7 cellular contexts compared by ENCODE assay signal in the genomic region with DNA sequence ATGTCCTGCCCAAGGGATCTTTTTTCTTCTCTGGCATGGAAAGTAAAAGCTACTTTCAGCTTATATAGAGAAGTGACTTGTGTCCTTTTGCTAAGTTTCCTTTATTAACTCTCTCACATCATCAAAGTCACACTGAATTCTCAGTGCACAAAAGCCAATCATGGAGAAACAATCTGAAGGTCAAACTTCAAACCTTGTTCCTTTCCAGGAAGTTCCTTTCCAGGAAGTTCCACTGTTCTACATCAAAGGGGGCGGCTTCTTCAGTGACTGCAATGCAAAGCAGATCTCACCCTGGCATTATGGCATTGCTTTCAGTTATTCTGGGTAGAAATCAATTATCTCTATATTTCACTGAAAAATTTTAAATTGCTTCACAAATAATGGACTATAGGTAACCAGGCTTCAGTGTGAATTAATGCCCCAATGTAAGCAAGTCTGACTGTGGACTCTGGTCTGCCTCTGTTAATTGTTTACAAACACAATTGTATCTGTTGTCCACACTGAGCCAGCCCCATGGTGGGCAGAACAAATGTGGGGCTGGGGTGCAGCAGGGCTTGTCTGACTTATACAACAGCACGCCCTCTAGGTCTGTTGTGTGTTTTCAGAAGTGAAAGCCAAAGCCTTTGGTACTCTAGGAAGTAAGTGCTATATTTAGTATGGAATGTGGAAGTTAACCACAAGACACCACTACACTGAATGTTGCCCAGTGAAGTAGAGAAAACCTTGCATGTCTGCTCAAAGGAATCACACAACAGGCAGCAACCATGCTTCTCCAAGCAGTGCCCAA.
DNase-seq lines count a peak whose midpoint lies in the region; ATAC-seq, FAIRE-seq and TF ChIP-seq lines count a peak whose summit lies in the region.

No MANE protein-coding gene starts in this region.

- H3K27ac ChIP-seq in IMR-90 (ENCODE audit: insufficient read depth, low read length) (no peak overlapping the region), heart left ventricle (peak overlapping the region in 9 of 12 donors; percentile 29 to 76 (median 55)), small intestine (ENCODE audit: low read depth in 1 of 2, low read length in 1 of 2) (peak overlapping the region; percentile 37 to 75)

- POLR2A ChIA-PET in IMR-90 (lab: Charles Lee; ENCODE audit: unreplicated experiment) = no interaction called here

- no peak overlapping the region for H4K8ac ChIP-seq in IMR-90 (ENCODE audit: low read depth in 2 of 2, low read length in 2 of 2)

- no TSS peak for BruUV-seq in IMR-90 (replicated peaks; lab: Mats Ljungman, UMichigan)

- H4K91ac ChIP-seq in IMR-90 (ENCODE audit: insufficient read depth, low read depth, low read length) = no peak overlapping the region

- TF ChIP-seq POLR2A in IMR-90 (IDR thresholded peaks at IDR 0.05; ENCODE audit: low read depth, low read length) = no peak
- TF ChIP-seq POLR2A in heart left ventricle (IDR thresholded peaks at IDR 0.05) = no peak

- no peaks in the 10 kb centered on the region for H3K27me3 ChIP-seq in IMR-90 (ENCODE audit: control insufficient read depth, insufficient read depth, low read length)
- H3K27me3 ChIP-seq in heart left ventricle = no peaks in the 10 kb centered on the region
- H3K27me3 ChIP-seq in small intestine (ENCODE audit: control insufficient read depth in 2 of 2, insufficient read depth in 2 of 2, low read length in 2 of 2) = no peaks in the 10 kb centered on the region

- no peak overlapping the region for H2AFZ ChIP-seq in IMR-90 (replicated peaks; ENCODE audit: low read length, poor library complexity)

- peaks cover 5% of the 10 kb centered on the region for H3K4me1 ChIP-seq in IMR-90 (ENCODE audit: control insufficient read depth, insufficient read depth, low read length)
- peaks cover 5 to 33% (median 16%) of the 10 kb centered on the region in 12 donors for H3K4me1 ChIP-seq in heart left ventricle
- H3K4me1 ChIP-seq in small intestine (ENCODE audit: control insufficient read depth in 2 of 2, insufficient read depth in 1 of 2, low read depth in 1 of 2, low read length in 1 of 2) = peaks cover 0 to 9% of the 10 kb centered on the region in 2 donors

- no peak overlapping the region for H3K18ac ChIP-seq in IMR-90 (ENCODE audit: low read depth, low read length)

- peaks cover 0 to 7% of the 10 kb centered on the region in 2 experiments; a peak in 1 of 4 replicates for H3K79me1 ChIP-seq in IMR-90 (ENCODE audit: low read depth in 1 of 2, low read length in 2 of 2)

- H2BK20ac ChIP-seq in IMR-90 (ENCODE audit: low read depth, low read length) = no peak overlapping the region

- H2BK15ac ChIP-seq in IMR-90 (ENCODE audit: low read depth, low read length) = no peak overlapping the region

- dilution Hi-C loops in IMR-90 (cut with HindIII; ENCODE audit: low sequenced_read_pairs, unreplicated experiment) = no loop called here

- H4K20me1 ChIP-seq in IMR-90 (ENCODE audit: insufficient read depth, low read length) = 0 out of 2 replicates have a peak, but pooled peaks cover 8% of the 10 kb centered on the region

- H3K23ac ChIP-seq in IMR-90 (ENCODE audit: low read depth, low read length) = no peak overlapping the region

- no peak overlapping the region for H2BK120ac ChIP-seq in IMR-90 (ENCODE audit: low read depth, low read length)

- H3K4me3 ChIP-seq in IMR-90 (ENCODE audit: insufficient read depth, low read depth, low read length) (no peak overlapping the region), heart left ventricle (no peak overlapping the region), small intestine (ENCODE audit: low read depth in 1 of 2, low read length in 2 of 2) (no peak overlapping the region)

- H2BK5ac ChIP-seq in IMR-90 (ENCODE audit: low read depth, low read length, poor library complexity, severe bottlenecking) = no peak overlapping the region

- FAIRE-seq in small intestine (lab: Jason Lieb, UNC) = no peak

- no peak overlapping the region for H3K4ac ChIP-seq in IMR-90 (ENCODE audit: low read depth, low read length)

- TF ChIP-seq CTCF in IMR-90 (conservative IDR thresholded peaks at IDR 0.05; ENCODE audit: low read depth, low read length) (peak; percentile 15; the same call in 1 of the 2 replicates), heart left ventricle (IDR thresholded peaks at IDR 0.05) (peak in 2 of 12 donors; percentile 12 to 35), GM10266 (IDR thresholded peaks at IDR 0.05; ENCODE audit: control insufficient read depth, insufficient read depth, low read depth, missing control alignments) (no peak)

- H3K9me3 ChIP-seq in IMR-90 (ENCODE audit: control insufficient read depth, insufficient read depth, low read length) = no peaks in the 10 kb centered on the region
- H3K9me3 ChIP-seq in heart left ventricle = no peaks in the 10 kb centered on the region
- no peaks in the 10 kb centered on the region for H3K9me3 ChIP-seq in small intestine (ENCODE audit: control insufficient read depth, low read depth)

- no peak for TF ChIP-seq RAD21 in IMR-90 (IDR thresholded peaks at IDR 0.05; ENCODE audit: low read length)

- peak; percentile 96 for ATAC-seq in IMR-90 (ENCODE audit: low read depth)
- ATAC-seq in heart left ventricle = peak; percentile 88 to 91 (median 89)
- ATAC-seq in HG02798 (IDR thresholded peaks at IDR 0.05; ENCODE audit: poor library complexity, unreplicated experiment) = no peak

- H2AK5ac ChIP-seq in IMR-90 (ENCODE audit: low read depth, low read length) = peak overlapping the region; percentile 36; the same call in 1 of the 2 replicates

- H2AK9ac ChIP-seq in IMR-90 (replicated peaks; ENCODE audit: low read depth, low read length, poor library complexity) = no peak overlapping the region

- DNase-seq in IMR-90 (peak; percentile 82), UCSD-AML1 (lab: John Stamatoyannopoulos, UW; ENCODE audit: unreplicated experiment) (peak; percentile 21), heart left ventricle (peak in 1 of 5 donors; percentile 27), small intestine (peak; percentile 88), GM10266 (ENCODE audit: extremely low spot score) (no peak)
- no peak for DNase-seq in stimulated activated naive CD4-positive, alpha-beta T cell treated with Interleukin-2 at 50 U/mL for 16 hours (lab: John Stamatoyannopoulos, UW)

- H3K4me2 ChIP-seq in IMR-90 (ENCODE audit: low read depth, low read length) = peak overlapping the region; percentile 70

- H3K9ac ChIP-seq in IMR-90 (ENCODE audit: low read depth, low read length) = no peak overlapping the region

- intact Hi-C loops in IMR-90 (cut with micrococcal nuclease) = no loop called here
- intact Hi-C loops in heart left ventricle (cut with DNase I) = no loop called here

- no CpG with 5 or more reads among the region's 2 CpGs for WGBS in IMR-90 (ENCODE audit: extremely low coverage in 2 of 2, insufficient read length in 1 of 2), 2 experiments
- 46 to 72% (median 67%) methylated on average over 2 of the region's 2 CpGs for WGBS in heart left ventricle, 4 donors
- 20 to 47% (median 40%) methylated on average over 2 of the region's 2 CpGs for WGBS in small intestine, 3 donors

- CTCF ChIA-PET in IMR-90 (lab: Yijun Ruan, JAX) = no interaction called here

- peaks cover 17% of the 10 kb centered on the region; the same call in 1 of the 2 replicates for H3K9me1 ChIP-seq in IMR-90 (ENCODE audit: insufficient read depth, low read length)

- H3K36me3 ChIP-seq in IMR-90 (ENCODE audit: control insufficient read depth, insufficient read depth, low read length) (peaks cover 41% of the 10 kb centered on the region), heart left ventricle (peaks cover 0 to 100% (median 98%) of the 10 kb centered on the region in 9 donors), small intestine (ENCODE audit: control insufficient read depth in 2 of 2, insufficient read depth in 2 of 2, low read length in 2 of 2) (peaks cover 2 to 5% of the 10 kb centered on the region in 2 donors)

- in situ Hi-C loops in IMR-90 (cut with MboI; ENCODE audit: low sequenced_read_pairs) = no loop called here

- no peak overlapping the region for H3K56ac ChIP-seq in IMR-90 (ENCODE audit: extremely low read depth, insufficient read depth, low read length)

- H4K5ac ChIP-seq in IMR-90 (ENCODE audit: low read depth, low read length) = no peak overlapping the region

- H3K14ac ChIP-seq in IMR-90 (replicated peaks; ENCODE audit: low read depth, low read length) = no peak overlapping the region

TF ChIP-seq in IMR-90, 13 proteins besides CTCF, POLR2A, EP300 and RAD21:
- TF ChIP-seq BHLHE40 (IDR thresholded peaks at IDR 0.05; ENCODE audit: low read depth, low read length) (no peak), MAZ (IDR thresholded peaks at IDR 0.05; ENCODE audit: borderline replicate concordance, low read depth, low read length) (no peak), MXI1 (IDR thresholded peaks at IDR 0.05; ENCODE audit: borderline replicate concordance, low read depth, low read length) (peak; percentile 48; the same call in 1 of the 2 replicates), RCOR1 (IDR thresholded peaks at IDR 0.05; ENCODE audit: insufficient replicate concordance, low read length) (no peak), CHD1 (IDR thresholded peaks at IDR 0.05; ENCODE audit: low read depth, low read length) (no peak), FOS (IDR thresholded peaks at IDR 0.05; ENCODE audit: low read depth, low read length) (no peak)
- TF ChIP-seq, protein P1, sequence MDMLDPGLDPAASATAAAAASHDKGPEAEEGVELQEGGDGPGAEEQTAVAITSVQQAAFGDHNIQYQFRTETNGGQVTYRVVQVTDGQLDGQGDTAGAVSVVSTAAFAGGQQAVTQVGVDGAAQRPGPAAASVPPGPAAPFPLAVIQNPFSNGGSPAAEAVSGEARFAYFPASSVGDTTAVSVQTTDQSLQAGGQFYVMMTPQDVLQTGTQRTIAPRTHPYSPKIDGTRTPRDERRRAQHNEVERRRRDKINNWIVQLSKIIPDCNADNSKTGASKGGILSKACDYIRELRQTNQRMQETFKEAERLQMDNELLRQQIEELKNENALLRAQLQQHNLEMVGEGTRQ (IDR thresholded peaks at IDR 0.05; ENCODE audit: low read depth, low read length) = no peak

Comparison
In these comparisons a context has a peak if more than half of its experiments do, and no peak if none do; other contexts are left out.
1. DNase-seq: peak in IMR-90 (single experiment), UCSD-AML1 (single experiment) and small intestine (single experiment); none in GM10266 (single experiment) and stimulated activated naive CD4-positive, alpha-beta T cell treated with Interleukin-2 at 50 U/mL for 16 hours (single experiment).